11 cellular contexts compared by ENCODE assay signal in genomic region chr6:139184050-139184826, GRCh38.
"Had no signal": no experiment of that assay in that cellular context is flagged by ENCODE, and none has a peak within 500 bp of the region (broad histone marks: within the 10 kb centered on the region; RNA-seq: fewer than 3 reads in every experiment).

No MANE protein-coding gene starts in this region.

- H3K27ac Mint-ChIP-seq: activated T-helper 2 cell treated with anti-CD3 and anti-CD28 coated beads, Interferon-gamma antibody, Interleukin-2, Interleukin-4, amounts not matched to agents 10 μg/mL and 5 μg/mL and 100 μg/mL, durations not matched to agents 14 hours and 24 hours and 36 hours; stimulated activated memory B cell treated with anti-CD40 and anti-IgM and Interleukin-4, amounts not matched to agents 10 μg/mL and 1 μg/mL and 100 μg/mL, for 72 hours; type B pancreatic cell had no signal

- ATAC-seq: heart right ventricle; left ventricle myocardium superior; stimulated activated memory B cell treated with anti-CD40 and anti-IgM and Interleukin-4, amounts not matched to agents 10 μg/mL and 1 μg/mL and 100 μg/mL, for 72 hours had no signal

- H3K4me3 Mint-ChIP-seq: stimulated activated memory B cell treated with anti-CD40 and anti-IgM and Interleukin-4, amounts not matched to agents 10 μg/mL and 1 μg/mL and 100 μg/mL, for 72 hours; type B pancreatic cell had no signal

- DNase-seq: activated CD4-positive, alpha-beta T cell treated with anti-CD3 and anti-CD28 coated beads, Interleukin-2, amount 50 U/mL, for 48 hours; activated CD4-positive, CD25-positive, alpha-beta regulatory T cell; effector CD4-positive, alpha-beta T cell; heart right ventricle; kidney; left ventricle myocardium superior; right lobe of liver; SK-N-SH had no signal

- H3K27me3 Mint-ChIP-seq: stimulated activated memory B cell treated with anti-CD40 and anti-IgM and Interleukin-4, amounts not matched to agents 10 μg/mL and 1 μg/mL and 100 μg/mL, for 72 hours; type B pancreatic cell had no signal

- H3K9me3 Mint-ChIP-seq: activated T-helper 2 cell treated with anti-CD3 and anti-CD28 coated beads, Interferon-gamma antibody, Interleukin-2, Interleukin-4, amounts not matched to agents 10 μg/mL and 5 μg/mL and 100 μg/mL, durations not matched to agents 14 hours and 24 hours and 36 hours; stimulated activated memory B cell treated with anti-CD40 and anti-IgM and Interleukin-4, amounts not matched to agents 10 μg/mL and 1 μg/mL and 100 μg/mL, for 72 hours; type B pancreatic cell had no signal
